In genomic region chr3:128100126-128100525, GRCh38 we compare ENCODE assay signal across 15 cellular contexts.
"Had no signal": no experiment of that assay in that cellular context is flagged by ENCODE, and none has a peak within 500 bp of the region (broad histone marks: within the 10 kb centered on the region; RNA-seq: fewer than 3 reads in every experiment).

No MANE protein-coding gene starts in this region.

- DNase-seq: activated CD4-positive, alpha-beta T cell treated with anti-CD3 and anti-CD28 coated beads for 1 hour; activated CD4-positive, alpha-beta T cell treated with anti-CD3 and anti-CD28 coated beads, Interleukin-2, amount 50 U/mL, for 4 hours; activated naive CD4-positive, alpha-beta T cell treated with anti-CD3 and anti-CD28 coated beads, Interleukin-2, amount 10 ng/mL, durations not matched to agents 7 days and 5 days; activated T-cell treated with anti-CD3 and anti-CD28 coated beads, Interleukin-2, amount 50 U/mL, for 1 hour; effector memory CD4-positive, alpha-beta T cell; stimulated activated CD4-positive, alpha-beta T cell treated with anti-CD3 and anti-CD28 coated beads, Interleukin-15, amount 100 ng/mL, for 24 hours; stimulated activated CD4-positive, alpha-beta T cell treated with anti-CD3 and anti-CD28 coated beads, Interleukin-4, amount 100 ng/mL, for 1 hour; stimulated activated naive CD4-positive, alpha-beta T cell; transverse colon had no signal

- H3K4me3 ChIP-seq: coronary artery, heart left ventricle, skin epidermis, transverse colon, vagina had no signal

- H3K4me1 Mint-ChIP-seq: neural crest cell had no signal

- H3K27me3 ChIP-seq: heart left ventricle, transverse colon, vagina had no signal

- H3K9me3 Mint-ChIP-seq: activated naive CD4-positive, alpha-beta T cell treated with anti-CD3 and anti-CD28 coated beads, Interleukin-2, amount 10 ng/mL, durations not matched to agents 7 days and 5 days; central memory CD8-positive, alpha-beta T cell; neural crest cell had no signal

- H3K4me3 Mint-ChIP-seq: activated naive CD4-positive, alpha-beta T cell treated with anti-CD3 and anti-CD28 coated beads, Interleukin-2, amount 10 ng/mL, durations not matched to agents 7 days and 5 days; central memory CD8-positive, alpha-beta T cell; neural crest cell had no signal

- H3K27me3 Mint-ChIP-seq: activated naive CD4-positive, alpha-beta T cell treated with anti-CD3 and anti-CD28 coated beads, Interleukin-2, amount 10 ng/mL, durations not matched to agents 7 days and 5 days; central memory CD8-positive, alpha-beta T cell had no signal

- H3K27ac ChIP-seq: coronary artery, skin epidermis, transverse colon, vagina had no signal

- H3K27ac Mint-ChIP-seq: activated naive CD4-positive, alpha-beta T cell treated with anti-CD3 and anti-CD28 coated beads, Interleukin-2, amount 10 ng/mL, durations not matched to agents 7 days and 5 days had no signal

- H3K9me3 ChIP-seq: heart left ventricle, transverse colon, vagina had no signal
